In genomic region chr12:126773012-126773411, GRCh38 we compare ENCODE assay signal across 17 cellular contexts.
DNase-seq lines count a peak whose midpoint lies in the region; ATAC-seq, FAIRE-seq and TF ChIP-seq lines count a peak whose summit lies in the region.
"Had no signal": no experiment of that assay in that cellular context is flagged by ENCODE, and none has a peak within 500 bp of the region (broad histone marks: within the 10 kb centered on the region; RNA-seq: fewer than 3 reads in every experiment).

No MANE protein-coding gene starts in this region.

- SMC1A ChIA-PET in GM12878 (lab: Charles Lee; ENCODE audit: uncharacterized antibody, unreplicated experiment): interaction anchor here (1.9 kb wide), 1 partner anchor 11 kb away, joined by 6 read pairs; no protein-coding TSS in a partner anchor

- POLR2A ChIA-PET in GM12878 (lab: Charles Lee): no interaction called here

- H3K36me3 ChIP-seq in GM12878 (ENCODE audit: control insufficient read depth in 2 of 2, insufficient read depth in 2 of 2, low read length in 1 of 2) (no peaks in the 10 kb centered on the region), aorta (ENCODE audit: control insufficient read depth in 1 of 2, insufficient read depth in 2 of 2, low read length in 1 of 2) (no peaks in the 10 kb centered on the region)
- H3K36me3 ChIP-seq: neutrophil, upper lobe of left lung had no signal

- no peak overlapping the region for H3K9ac ChIP-seq in GM12878 (ENCODE audit: control insufficient read depth, insufficient read depth, low read length)

- TF ChIP-seq RAD21 in GM12878 (IDR thresholded peaks at IDR 0.05; ENCODE audit: insufficient read depth, low read depth, low read length): no peak

- no peak overlapping the region for H3K4me2 ChIP-seq in GM12878 (ENCODE audit: control insufficient read depth, insufficient read depth)
- H3K4me2 ChIP-seq: A549 had no signal

- no peak for DNase-seq in activated CD8-positive, alpha-beta memory T cell treated with anti-CD3 and anti-CD28 coated beads, Interleukin-2, amount 10 ng/mL, durations not matched to agents 7 days and 5 days
- no peak for DNase-seq in activated CD8-positive, alpha-beta memory T cell treated with anti-CD3 and anti-CD28 coated beads, Interleukin-2, amount 50 U/mL, for 48 hours
- no peak for DNase-seq in GM12878 (ENCODE audit: low read depth, low spot score)
- DNase-seq in activated naive CD4-positive, alpha-beta T cell (lab: John Stamatoyannopoulos, UW): no peak
- DNase-seq in GM12892 (ENCODE audit: insufficient read length): no peak
- DNase-seq in aorta: no peak
- DNase-seq: H9, hypothalamus, NCI-H187, NCI-H446 treated with DMSO at 0.1 percent for 48 hours, upper lobe of left lung had no signal

- TF ChIP-seq POLR2A in GM12878 (IDR thresholded peaks at IDR 0.05; ENCODE audit: low read depth, low read length): no peak
- no peak for TF ChIP-seq POLR2A in GM12892 (IDR thresholded peaks at IDR 0.05; ENCODE audit: low read depth, low read length)

- H3K4me3 ChIP-seq in GM12878 (no peak overlapping the region), aorta (ENCODE audit: low read length in 2 of 2) (no peak overlapping the region)
- H3K4me3 ChIP-seq: A549 had no signal

- H4K20me1 ChIP-seq in GM12878 (ENCODE audit: control insufficient read depth, insufficient read depth): no peaks in the 10 kb centered on the region

- TF ChIP-seq EP300 in GM12878 (IDR thresholded peaks at IDR 0.05; ENCODE audit: borderline replicate concordance in 1 of 2, control insufficient read depth in 1 of 2, low read depth in 2 of 2, low read length in 2 of 2): no peak

- no peak overlapping the region for H3K4me3 Mint-ChIP-seq in activated CD8-positive, alpha-beta memory T cell treated with anti-CD3 and anti-CD28 coated beads, Interleukin-2, amount 10 ng/mL, durations not matched to agents 7 days and 5 days
- H3K4me3 Mint-ChIP-seq: H9 had no signal

- no peak for TF ChIP-seq CTCF in GM12878 (IDR thresholded peaks at IDR 0.05 in 2 of 3, conservative IDR thresholded peaks at IDR 0.05 in 1 of 3; ENCODE audit: control insufficient read depth in 2 of 3, extremely low read depth in 1 of 3, insufficient read depth in 1 of 3, low read depth in 3 of 3, low read length in 3 of 3)

- in situ Hi-C loops in GM12878 (cut with MboI): loop anchor here (10.0 kb wide), 1 partner anchor 272 kb away; no protein-coding TSS in a partner anchor

- H3K9me3 ChIP-seq in GM12878 (replicated peaks; ENCODE audit: control insufficient read depth, insufficient read depth, low read length) (peaks cover 11% of the 10 kb centered on the region), aorta (ENCODE audit: control insufficient read depth, low read length) (no peaks in the 10 kb centered on the region)
- H3K9me3 ChIP-seq: A549, neutrophil had no signal

- RAD21 ChIA-PET in GM12878 (lab: Charles Lee; ENCODE audit: unreplicated experiment): no interaction called here

- H3K4me1 Mint-ChIP-seq in activated CD8-positive, alpha-beta memory T cell treated with anti-CD3 and anti-CD28 coated beads, Interleukin-2, amount 10 ng/mL, durations not matched to agents 7 days and 5 days: peaks cover 38% of the 10 kb centered on the region
- H3K4me1 Mint-ChIP-seq: H9 had no signal

- ATAC-seq in activated CD8-positive, alpha-beta memory T cell treated with anti-CD3 and anti-CD28 coated beads, Interleukin-2, amount 10 ng/mL, durations not matched to agents 7 days and 5 days: no peak
- ATAC-seq in HG03520 (IDR thresholded peaks at IDR 0.05; ENCODE audit: unreplicated experiment) (peak; percentile 9), GM12878 (peak; percentile 48), HG03469 (IDR thresholded peaks at IDR 0.05; ENCODE audit: unreplicated experiment) (no peak), aorta (ENCODE audit: low FRiP score) (no peak)
- ATAC-seq: HepG2 had no signal

- peaks cover 38% of the 10 kb centered on the region for H3K36me3 Mint-ChIP-seq in activated CD8-positive, alpha-beta memory T cell treated with anti-CD3 and anti-CD28 coated beads, Interleukin-2, amount 10 ng/mL, durations not matched to agents 7 days and 5 days

- no TSS peak for BruUV-seq in GM12878 (replicated peaks; lab: Mats Ljungman, UMichigan)

- H3K27ac Mint-ChIP-seq in activated CD8-positive, alpha-beta memory T cell treated with anti-CD3 and anti-CD28 coated beads, Interleukin-2, amount 10 ng/mL, durations not matched to agents 7 days and 5 days: peak overlapping the region; percentile 13
- H3K27ac Mint-ChIP-seq: H9 had no signal

- peaks cover 19% of the 10 kb centered on the region for H3K9me3 Mint-ChIP-seq in activated CD8-positive, alpha-beta memory T cell treated with anti-CD3 and anti-CD28 coated beads, Interleukin-2, amount 10 ng/mL, durations not matched to agents 7 days and 5 days (ENCODE audit: low read depth)

- intact Hi-C loops in GM12878 (cut with micrococcal nuclease; ENCODE audit: unreplicated experiment) (no loop called here), aorta (cut with DNase I) (no loop called here)

- CTCF ChIA-PET in activated CD8-positive, alpha-beta memory T cell treated with anti-CD3 and anti-CD28 coated beads, Interleukin-2, amount 10 ng/mL, durations not matched to agents 7 days and 5 days (lab: Charles Lee): interaction anchor here (1.2 kb wide), 1 partner anchor 12 kb away, joined by 4 read pairs; no protein-coding TSS in a partner anchor
- CTCF ChIA-PET in GM12878 (lab: Yijun Ruan, JAX): interaction anchor here (0.7 kb wide), 1 partner anchor 705 kb away, joined by 4 read pairs; no protein-coding TSS in a partner anchor

- 2% methylated on average over 5 of the region's 5 CpGs for WGBS in GM12878 (ENCODE audit: insufficient coverage, insufficient replicate concordance, low lambda C conversion rate, missing lambda C conversion rate)
- 87 to 92% methylated on average over 5 of the region's 5 CpGs for WGBS in aorta, 2 donors

- H3K27ac ChIP-seq in GM12878 (ENCODE audit: control insufficient read depth, insufficient read depth) (no peak overlapping the region), aorta (ENCODE audit: low read depth in 1 of 2, low read length in 2 of 2) (no peak overlapping the region)
- H3K27ac ChIP-seq: A549, neutrophil, upper lobe of left lung had no signal

- FAIRE-seq in GM12878 (lab: Jason Lieb, UNC) (no peak), GM12892 (lab: Jason Lieb, UNC) (no peak)
- FAIRE-seq: A549, astrocyte, HepG2 had no signal

- H2AFZ ChIP-seq in GM12878 (ENCODE audit: control insufficient read depth, low read depth, low read length): no peak overlapping the region

- no peaks in the 10 kb centered on the region for H3K27me3 ChIP-seq in GM12878 (replicated peaks in 1 of 2; ENCODE audit: control insufficient read depth in 2 of 2, insufficient read depth in 2 of 2, low read length in 1 of 2)
- H3K27me3 ChIP-seq in aorta (ENCODE audit: control insufficient read depth in 1 of 2, insufficient read depth in 2 of 2, low read length in 1 of 2): no peaks in the 10 kb centered on the region
- H3K27me3 ChIP-seq: neutrophil, upper lobe of left lung had no signal

- no peaks in the 10 kb centered on the region for H3K4me1 ChIP-seq in GM12878 (ENCODE audit: control insufficient read depth, insufficient read depth, low read length)
- H3K4me1 ChIP-seq in aorta (ENCODE audit: control insufficient read depth in 1 of 2, insufficient read depth in 2 of 2, low read length in 2 of 2): no peaks in the 10 kb centered on the region
- H3K4me1 ChIP-seq: A549, upper lobe of left lung had no signal

- no peaks in the 10 kb centered on the region for H3K27me3 Mint-ChIP-seq in activated CD8-positive, alpha-beta memory T cell treated with anti-CD3 and anti-CD28 coated beads, Interleukin-2, amount 10 ng/mL, durations not matched to agents 7 days and 5 days

- H3K79me2 ChIP-seq in GM12878 (ENCODE audit: control insufficient read depth, insufficient read depth, low read length): no peaks in the 10 kb centered on the region

TF ChIP-seq in GM12878, 131 proteins besides CTCF, POLR2A, EP300 and RAD21:
- TF ChIP-seq PAX5 (IDR thresholded peaks at IDR 0.05; ENCODE audit: borderline replicate concordance, low read depth, low read length): no peak
- no peak for TF ChIP-seq RELA (IDR thresholded peaks at IDR 0.05; ENCODE audit: borderline replicate concordance, partially characterized antibody)
- TF ChIP-seq RUNX3 (IDR thresholded peaks at IDR 0.05; ENCODE audit: low read length): no peak
- TF ChIP-seq NR2F1 (conservative IDR thresholded peaks at IDR 0.05): no peak
- no peak for TF ChIP-seq ZNF24 (IDR thresholded peaks at IDR 0.05)
- TF ChIP-seq HDAC2 (IDR thresholded peaks at IDR 0.05): no peak
- TF ChIP-seq FOS (IDR thresholded peaks at IDR 0.05; ENCODE audit: borderline replicate concordance, extremely low read depth, insufficient read length): no peak
- no peak for TF ChIP-seq IRF5 (IDR thresholded peaks at IDR 0.05; ENCODE audit: borderline replicate concordance)
- TF ChIP-seq SREBF2 (IDR thresholded peaks at IDR 0.05; ENCODE audit: low read length): no peak
- no peak for TF ChIP-seq ZNF384 (IDR thresholded peaks at IDR 0.05; ENCODE audit: borderline replicate concordance, low read depth, low read length)
- no peak for TF ChIP-seq BHLHE40 (IDR thresholded peaks at IDR 0.05; ENCODE audit: borderline replicate concordance in 1 of 2, low read depth in 2 of 2, low read length in 1 of 2)
- no peak for TF ChIP-seq LARP7 (IDR thresholded peaks at IDR 0.05)
- TF ChIP-seq CREB1 (IDR thresholded peaks at IDR 0.05; ENCODE audit: low read depth): no peak
- TF ChIP-seq HDAC6 (IDR thresholded peaks at IDR 0.05; ENCODE audit: unreplicated experiment): no peak

Comparison
In these comparisons a context has a peak if more than half of its experiments do, and no peak if none do; other contexts are left out.
1. ATAC-seq: peak in HG03520 (single experiment) and GM12878 (single experiment); none in activated CD8-positive, alpha-beta memory T cell treated with anti-CD3 and anti-CD28 coated beads, Interleukin-2, amount 10 ng/mL, durations not matched to agents 7 days and 5 days (single experiment), HG03469 (single experiment) and aorta (single experiment).